ENCODE assay signal across 21 cellular contexts in the genomic region with DNA sequence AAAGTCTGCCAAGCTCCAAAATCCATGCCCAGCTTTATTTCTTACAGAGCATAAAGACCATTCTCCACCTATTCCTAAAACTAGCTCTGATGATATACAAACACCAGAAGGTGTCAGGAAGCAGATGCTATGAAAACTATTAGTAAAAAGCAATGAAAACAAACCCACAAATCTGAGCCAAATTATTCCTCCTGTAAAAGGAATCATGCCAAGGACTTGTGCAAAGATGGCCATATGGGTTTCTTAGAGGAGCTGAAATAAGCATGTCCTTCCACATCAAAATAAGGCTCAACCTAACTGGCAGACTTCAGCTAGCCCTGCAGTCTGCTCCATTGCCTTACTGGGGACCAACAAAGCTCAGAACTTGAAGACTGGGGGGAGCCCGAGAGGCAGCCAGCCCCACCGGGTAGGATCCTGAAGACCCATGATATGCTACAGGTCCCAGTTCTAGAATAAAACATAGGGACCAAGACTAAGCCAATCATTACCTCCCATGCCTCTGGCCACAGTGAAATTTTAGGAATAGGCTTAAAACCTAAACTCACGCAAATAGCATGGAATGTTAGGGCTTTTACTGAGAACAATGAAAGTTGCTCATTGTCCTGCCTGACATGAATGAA. TPM values are rescaled to one million over a fixed set of nuclear protein-coding genes. Genes with fewer than 3 reads are reported as not detected.
"Had no signal": no experiment of that assay in that cellular context is flagged by ENCODE, and none has a peak within 500 bp of the region (broad histone marks: within the 10 kb centered on the region; RNA-seq: fewer than 3 reads in every experiment).

No MANE protein-coding gene starts in this region.

- H3K4me3 Mint-ChIP-seq: activated CD4-positive, alpha-beta T cell treated with anti-CD3 and anti-CD28 coated beads, Interleukin-2, amount 10 ng/mL, durations not matched to agents 7 days and 5 days; naive B cell; neural crest cell; stimulated activated naive B cell treated with anti-CD40 and anti-IgM and Interleukin-4, amounts not matched to agents 10 μg/mL and 1 μg/mL and 100 μg/mL, for 72 hours; T-helper 2 cell treated with Interferon-gamma antibody and Interleukin-4, amounts not matched to agents 5 μg/mL and 100 μg/mL, for 36 hours had no signal

- ATAC-seq: activated naive CD4-positive, alpha-beta T cell treated with anti-CD3 and anti-CD28 coated beads, Interleukin-2, amount 50 U/mL, for 72 hours; heart left ventricle; stimulated activated naive B cell treated with anti-CD40 and anti-IgM and Interleukin-4, amounts not matched to agents 10 μg/mL and 1 μg/mL and 100 μg/mL, for 72 hours had no signal

- DNase-seq: activated CD4-positive, alpha-beta T cell treated with anti-CD3 and anti-CD28 coated beads, Interleukin-2, amount 10 ng/mL, durations not matched to agents 7 days and 5 days; activated CD4-positive, CD25-positive, alpha-beta regulatory T cell treated with anti-CD3 and anti-CD28 coated beads, Interleukin-2, amount 50 U/mL, for 72 hours; activated T-cell treated with anti-CD3 and anti-CD28 coated beads, Interleukin-2, amount 50 U/mL, for 1 hour; aorta; brain microvascular endothelial cell; colonic mucosa; heart left ventricle; kidney; naive B cell; occipital lobe; stimulated activated CD4-positive, alpha-beta T cell treated with anti-CD3 and anti-CD28 coated beads, Interleukin-2, amount 100 ng/mL, for 48 hours; stimulated activated CD8-positive, alpha-beta memory T cell treated with anti-CD3 and anti-CD28 coated beads, Interleukin-4, amount 100 ng/mL, for 48 hours; stimulated activated naive B cell treated with anti-CD40 and anti-IgM and Interleukin-4, amounts not matched to agents 10 μg/mL and 1 μg/mL and 100 μg/mL, for 72 hours; testis; trophoblast cell; uterus; WERI-Rb-1 had no signal

- H3K27ac Mint-ChIP-seq: activated CD4-positive, alpha-beta T cell treated with anti-CD3 and anti-CD28 coated beads, Interleukin-2, amount 10 ng/mL, durations not matched to agents 7 days and 5 days; activated naive CD4-positive, alpha-beta T cell treated with anti-CD3 and anti-CD28 coated beads, Interleukin-2, amount 50 U/mL, for 72 hours; stimulated activated naive B cell treated with anti-CD40 and anti-IgM and Interleukin-4, amounts not matched to agents 10 μg/mL and 1 μg/mL and 100 μg/mL, for 72 hours; T-helper 2 cell treated with Interferon-gamma antibody and Interleukin-4, amounts not matched to agents 5 μg/mL and 100 μg/mL, for 36 hours had no signal

- H3K9me3 Mint-ChIP-seq: activated CD4-positive, alpha-beta T cell treated with anti-CD3 and anti-CD28 coated beads, Interleukin-2, amount 10 ng/mL, durations not matched to agents 7 days and 5 days; activated naive CD4-positive, alpha-beta T cell treated with anti-CD3 and anti-CD28 coated beads, Interleukin-2, amount 50 U/mL, for 72 hours; T-helper 2 cell treated with Interferon-gamma antibody and Interleukin-4, amounts not matched to agents 5 μg/mL and 100 μg/mL, for 36 hours had no signal

- H3K36me3 Mint-ChIP-seq: stimulated activated naive B cell treated with anti-CD40 and anti-IgM and Interleukin-4, amounts not matched to agents 10 μg/mL and 1 μg/mL and 100 μg/mL, for 72 hours had no signal

RNA-seq across cellular contexts. Expression of a gene that starts 42.8 kb away (rescaled TPM):
- total RNA-seq: activated CD4-positive, alpha-beta T cell treated with anti-CD3 and anti-CD28 coated beads, Interleukin-2, amount 10 ng/mL, durations not matched to agents 7 days and 5 days; activated naive CD4-positive, alpha-beta T cell treated with anti-CD3 and anti-CD28 coated beads, Interleukin-2, amount 50 U/mL, for 72 hours; colonic mucosa; fibroblast of villous mesenchyme; neural crest cell; occipital lobe; testis had no signal
